1 cellular context compared by ENCODE assay signal in genomic region chr13:43986395-43986794, GRCh38.
TF ChIP-seq lines count a peak whose summit lies in the region.

No MANE protein-coding gene starts in this region.

TF ChIP-seq in GM23338, 12 proteins besides CTCF, POLR2A, EP300 and RAD21 (continued from another document):
- TF ChIP-seq EZH2 (IDR thresholded peaks at IDR 0.05; ENCODE audit: low read depth, unreplicated experiment) = no peak
- no peak for TF ChIP-seq STAT1 (IDR thresholded peaks at IDR 0.05; ENCODE audit: unreplicated experiment)
- TF ChIP-seq ETS1 (IDR thresholded peaks at IDR 0.05) = no peak
- TF ChIP-seq POLR2AphosphoS5 (IDR thresholded peaks at IDR 0.05; ENCODE audit: low read depth) = no peak
- no peak for TF ChIP-seq EZH2phosphoT487 (IDR thresholded peaks at IDR 0.05; ENCODE audit: unreplicated experiment)
